24 cellular contexts compared by ENCODE assay signal in genomic region chr20:24862186-24862585, GRCh38.
"Had no signal": no experiment of that assay in that cellular context is flagged by ENCODE, and none has a peak within 500 bp of the region (broad histone marks: within the 10 kb centered on the region; RNA-seq: fewer than 3 reads in every experiment).

No MANE protein-coding gene starts in this region.

- ATAC-seq: effector memory CD8-positive, alpha-beta T cell; esophagus mucosa; foreskin keratinocyte; gastrocnemius medialis; gastroesophageal sphincter; heart left ventricle; heart right ventricle had no signal

- H3K9me3 ChIP-seq: colonic mucosa, gastrocnemius medialis had no signal

- H3K4me1 ChIP-seq: colonic mucosa, esophagus squamous epithelium, foreskin keratinocyte, gastrocnemius medialis, gastroesophageal sphincter, heart left ventricle, heart right ventricle had no signal

- H2AFZ ChIP-seq: hepatocyte had no signal

- H3K4me2 ChIP-seq: hepatocyte had no signal

- H3K4me3 ChIP-seq: colonic mucosa, coronary artery, dorsolateral prefrontal cortex, esophagus squamous epithelium, gastrocnemius medialis, gastroesophageal sphincter, heart left ventricle, heart right ventricle, hepatocyte had no signal

- H3K36me3 ChIP-seq: colonic mucosa, esophagus squamous epithelium, gastrocnemius medialis, gastroesophageal sphincter, heart left ventricle, heart right ventricle had no signal

- H3K27ac ChIP-seq: colonic mucosa, coronary artery, dorsolateral prefrontal cortex, epithelial cell of prostate, esophagus squamous epithelium, foreskin keratinocyte, gastrocnemius medialis, gastroesophageal sphincter, heart left ventricle, heart right ventricle, hepatocyte had no signal

- DNase-seq: colonic mucosa; cortex of kidney; dermis blood vessel endothelial cell; dorsolateral prefrontal cortex; effector CD4-positive, alpha-beta T cell; effector CD8-positive, alpha-beta T cell; effector memory CD4-positive, alpha-beta T cell; effector memory CD8-positive, alpha-beta T cell; endodermal cell; erythroblast; esophagus squamous epithelium; foreskin fibroblast; foreskin keratinocyte; foreskin melanocyte; gastrocnemius medialis; glutamatergic neuron; head of caudate nucleus; heart left ventricle; heart right ventricle had no signal

- H3K79me2 ChIP-seq: hepatocyte had no signal

- H3K27me3 ChIP-seq: colonic mucosa, dorsolateral prefrontal cortex, esophagus squamous epithelium, foreskin keratinocyte, gastrocnemius medialis, gastroesophageal sphincter, hepatocyte had no signal
